ENCODE assay signal across 29 cellular contexts in genomic region chr2:65781756-65782155, GRCh38.
"Had no signal": no experiment of that assay in that cellular context is flagged by ENCODE, and none has a peak within 500 bp of the region (broad histone marks: within the 10 kb centered on the region; RNA-seq: fewer than 3 reads in every experiment).

No MANE protein-coding gene starts in this region.

- H3K27ac ChIP-seq: brain microvascular endothelial cell, PC-9, RWPE1, WERI-Rb-1 had no signal

- FAIRE-seq: RCC 7860, TTC549 had no signal

- H3K36me3 ChIP-seq: brain microvascular endothelial cell, WERI-Rb-1 had no signal

- DNase-seq: activated CD4-positive, alpha-beta memory T cell treated with anti-CD3 and anti-CD28 coated beads, Interleukin-2, amount 10 ng/mL, durations not matched to agents 7 days and 5 days; activated CD4-positive, alpha-beta T cell treated with anti-CD3 and anti-CD28 coated beads for 1 hour; activated CD4-positive, alpha-beta T cell treated with anti-CD3 and anti-CD28 coated beads for 48 hours; activated CD4-positive, CD25-positive, alpha-beta regulatory T cell; activated CD8-positive, alpha-beta memory T cell treated with anti-CD3 and anti-CD28 coated beads for 24 hours; activated CD8-positive, alpha-beta memory T cell treated with anti-CD3 and anti-CD28 coated beads, Interleukin-2, amount 10 ng/mL, durations not matched to agents 7 days and 5 days; activated CD8-positive, alpha-beta memory T cell treated with anti-CD3 and anti-CD28 coated beads, Interleukin-2, amount 50 U/mL, for 48 hours; activated effector memory CD4-positive, alpha-beta T cell treated with Interleukin-2 at 50 U/mL for 16 hours; activated naive CD4-positive, alpha-beta T cell treated with anti-CD3 and anti-CD28 coated beads, Interleukin-2, amount 10 ng/mL, durations not matched to agents 7 days and 5 days; activated naive CD8-positive, alpha-beta T cell treated with anti-CD3 and anti-CD28 coated beads, Interleukin-2, amount 50 U/mL, for 24 hours; activated T-cell treated with anti-CD3 and anti-CD28 coated beads, Interleukin-2, amount 50 U/mL, for 48 hours; anterior cingulate cortex; brain microvascular endothelial cell; NCI-H1105; NCI-H1417 treated with DMSO at 0.1 percent for 48 hours; NCI-H187 treated with DMSO at 0.1 percent for 48 hours; NCI-H2081; NCI-H226; NCI-H510A; NCI-H526; NCI-H748 treated with DMSO at 0.1 percent for 48 hours; NK-92 treated with Interleukin-12 subunit alpha and Interleukin-12 subunit beta, amount 100 ng/mL, for 24 hours; PC-9; Right ventricle myocardium superior; T1000; WERI-Rb-1 had no signal

- H3K27me3 ChIP-seq: brain microvascular endothelial cell had no signal

- H3K4me3 ChIP-seq: PC-9 had no signal

- H3K4me2 ChIP-seq: PC-9 had no signal

- H2AFZ ChIP-seq: PC-9 had no signal

- ATAC-seq: activated CD8-positive, alpha-beta memory T cell treated with anti-CD3 and anti-CD28 coated beads, Interleukin-2, amount 10 ng/mL, durations not matched to agents 7 days and 5 days; activated naive CD8-positive, alpha-beta T cell treated with anti-CD3 and anti-CD28 coated beads, Interleukin-2, amount 50 U/mL, for 24 hours had no signal
